10 cellular contexts compared by ENCODE assay signal in the genomic region with DNA sequence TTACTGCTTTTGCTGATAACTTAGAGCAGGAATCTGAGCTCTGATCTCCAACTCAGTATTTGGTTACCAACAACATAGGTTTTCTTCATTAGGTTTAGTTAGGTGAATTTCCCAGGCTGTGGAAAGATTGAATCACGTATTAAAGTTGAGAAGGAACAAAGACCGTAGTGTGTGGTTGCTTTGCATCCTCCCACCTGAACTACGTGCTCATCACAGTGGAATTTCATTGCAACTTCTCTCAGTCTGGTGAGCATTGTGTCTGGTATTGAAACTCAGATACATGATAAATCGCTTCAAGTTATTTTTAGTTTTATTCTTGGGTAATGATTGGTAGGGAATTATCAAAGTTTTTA.
A peak's percentile ranks its signal among the peaks of the same experiment; 100 is the strongest.
DNase-seq lines count a peak whose midpoint lies in the region; ATAC-seq, FAIRE-seq and TF ChIP-seq lines count a peak whose summit lies in the region.
"Had no signal": no experiment of that assay in that cellular context is flagged by ENCODE, and none has a peak within 500 bp of the region (broad histone marks: within the 10 kb centered on the region; RNA-seq: fewer than 3 reads in every experiment).

No MANE protein-coding gene starts in this region.

- DNase-seq in Daoy (ENCODE audit: low read depth) (peak; percentile 75), astrocyte of the cerebellum (ENCODE audit: low read depth) (peak; percentile 68), omental fat pad (ENCODE audit: low spot score) (no peak), NCI-H2107 (lab: John Stamatoyannopoulos, UW) (no peak), GM19239 (ENCODE audit: insufficient read length, low spot score) (no peak), NCI-H187 treated with DMSO at 0.1 percent for 48 hours (lab: John Stamatoyannopoulos, UW) (no peak)
- DNase-seq: NCI-H2227 treated with DMSO at 0.1 percent for 48 hours had no signal

- TF ChIP-seq EP300 in Ishikawa (IDR thresholded peaks at IDR 0.05; ENCODE audit: borderline replicate concordance), result peak; percentile 90

- in situ Hi-C loops in astrocyte of the cerebellum (cut with HindIII; ENCODE audit: low sequenced_read_pairs), result no loop called here

- no peak for TF ChIP-seq CTCF in astrocyte of the cerebellum (IDR thresholded peaks at IDR 0.05; ENCODE audit: low read depth, low read length, missing control alignments)
- TF ChIP-seq CTCF in omental fat pad (IDR thresholded peaks at IDR 0.05), result no peak

- TF ChIP-seq RAD21 in Ishikawa (IDR thresholded peaks at IDR 0.05; ENCODE audit: low read depth), result no peak

- FAIRE-seq in GM19239 (lab: Jason Lieb, UNC), result no peak
- FAIRE-seq: HTR-8/SVneo had no signal

- no peak overlapping the region for H3K4me3 ChIP-seq in astrocyte of the cerebellum (ENCODE audit: low read depth, low read length)

- peak; percentile 89 for ATAC-seq in omental fat pad (ENCODE audit: low FRiP score)
- ATAC-seq in GM18498 (IDR thresholded peaks at IDR 0.05; ENCODE audit: unreplicated experiment), result no peak

TF ChIP-seq in Ishikawa, 13 proteins besides CTCF, POLR2A, EP300 and RAD21:
- TF ChIP-seq MAX (IDR thresholded peaks at IDR 0.05), result no peak
- TF ChIP-seq, protein P1, sequence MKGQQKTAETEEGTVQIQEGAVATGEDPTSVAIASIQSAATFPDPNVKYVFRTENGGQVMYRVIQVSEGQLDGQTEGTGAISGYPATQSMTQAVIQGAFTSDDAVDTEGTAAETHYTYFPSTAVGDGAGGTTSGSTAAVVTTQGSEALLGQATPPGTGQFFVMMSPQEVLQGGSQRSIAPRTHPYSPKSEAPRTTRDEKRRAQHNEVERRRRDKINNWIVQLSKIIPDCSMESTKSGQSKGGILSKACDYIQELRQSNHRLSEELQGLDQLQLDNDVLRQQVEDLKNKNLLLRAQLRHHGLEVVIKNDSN (IDR thresholded peaks at IDR 0.05), result no peak
- TF ChIP-seq NFIC (IDR thresholded peaks at IDR 0.05), result peak; percentile 16; the same call in 1 of the 2 replicates
- TF ChIP-seq CEBPB (IDR thresholded peaks at IDR 0.05), result no peak
- TF ChIP-seq ZBTB7A (IDR thresholded peaks at IDR 0.05; ENCODE audit: low read depth), result no peak
- no peak for TF ChIP-seq YY1 (IDR thresholded peaks at IDR 0.05; ENCODE audit: low read depth)
- no peak for TF ChIP-seq EGR1 (IDR thresholded peaks at IDR 0.05)
- peak; percentile 91 for TF ChIP-seq TCF12 (IDR thresholded peaks at IDR 0.05; ENCODE audit: low read depth)
- TF ChIP-seq CREB1 (IDR thresholded peaks at IDR 0.05; ENCODE audit: low read depth), result no peak
- TF ChIP-seq FOXM1 (IDR thresholded peaks at IDR 0.05; ENCODE audit: borderline replicate concordance, low read depth), result peak; percentile 81
- no peak for TF ChIP-seq TAF1 (IDR thresholded peaks at IDR 0.05; ENCODE audit: low read depth)
- peak; percentile 76 for TF ChIP-seq TEAD4 (IDR thresholded peaks at IDR 0.05)
- TF ChIP-seq, protein P2, sequence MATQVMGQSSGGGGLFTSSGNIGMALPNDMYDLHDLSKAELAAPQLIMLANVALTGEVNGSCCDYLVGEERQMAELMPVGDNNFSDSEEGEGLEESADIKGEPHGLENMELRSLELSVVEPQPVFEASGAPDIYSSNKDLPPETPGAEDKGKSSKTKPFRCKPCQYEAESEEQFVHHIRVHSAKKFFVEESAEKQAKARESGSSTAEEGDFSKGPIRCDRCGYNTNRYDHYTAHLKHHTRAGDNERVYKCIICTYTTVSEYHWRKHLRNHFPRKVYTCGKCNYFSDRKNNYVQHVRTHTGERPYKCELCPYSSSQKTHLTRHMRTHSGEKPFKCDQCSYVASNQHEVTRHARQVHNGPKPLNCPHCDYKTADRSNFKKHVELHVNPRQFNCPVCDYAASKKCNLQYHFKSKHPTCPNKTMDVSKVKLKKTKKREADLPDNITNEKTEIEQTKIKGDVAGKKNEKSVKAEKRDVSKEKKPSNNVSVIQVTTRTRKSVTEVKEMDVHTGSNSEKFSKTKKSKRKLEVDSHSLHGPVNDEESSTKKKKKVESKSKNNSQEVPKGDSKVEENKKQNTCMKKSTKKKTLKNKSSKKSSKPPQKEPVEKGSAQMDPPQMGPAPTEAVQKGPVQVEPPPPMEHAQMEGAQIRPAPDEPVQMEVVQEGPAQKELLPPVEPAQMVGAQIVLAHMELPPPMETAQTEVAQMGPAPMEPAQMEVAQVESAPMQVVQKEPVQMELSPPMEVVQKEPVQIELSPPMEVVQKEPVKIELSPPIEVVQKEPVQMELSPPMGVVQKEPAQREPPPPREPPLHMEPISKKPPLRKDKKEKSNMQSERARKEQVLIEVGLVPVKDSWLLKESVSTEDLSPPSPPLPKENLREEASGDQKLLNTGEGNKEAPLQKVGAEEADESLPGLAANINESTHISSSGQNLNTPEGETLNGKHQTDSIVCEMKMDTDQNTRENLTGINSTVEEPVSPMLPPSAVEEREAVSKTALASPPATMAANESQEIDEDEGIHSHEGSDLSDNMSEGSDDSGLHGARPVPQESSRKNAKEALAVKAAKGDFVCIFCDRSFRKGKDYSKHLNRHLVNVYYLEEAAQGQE (IDR thresholded peaks at IDR 0.05; ENCODE audit: low read depth), result no peak

Comparison
In these comparisons a context has a peak if more than half of its experiments do, and no peak if none do; other contexts are left out.
1. DNase-seq: peak in Daoy (single experiment) and astrocyte of the cerebellum (single experiment); none in omental fat pad (single experiment), NCI-H2107 (single experiment), GM19239 (single experiment) and NCI-H187 treated with DMSO at 0.1 percent for 48 hours (single experiment).